ENCODE assay signal across 22 cellular contexts in genomic region chr18:13910501-13910900, GRCh38. TPM values are rescaled to one million over a fixed set of nuclear protein-coding genes. Genes with fewer than 3 reads are reported as not detected.
"Had no signal": no experiment of that assay in that cellular context is flagged by ENCODE, and none has a peak within 500 bp of the region (broad histone marks: within the 10 kb centered on the region; RNA-seq: fewer than 3 reads in every experiment).

No MANE protein-coding gene starts in this region.

- H3K9ac ChIP-seq: KMS-11 had no signal

- H3K27ac Mint-ChIP-seq: IgD-negative memory B cell had no signal

- H3K4me2 ChIP-seq: KMS-11 had no signal

- DNase-seq: Kasumi-1, MM.1S, NCI-H1048, NCI-H1105, NCI-H1436 treated with DMSO at 0.1 percent for 48 hours, NCI-H1694, NCI-H187 treated with DMSO at 0.1 percent for 48 hours, NCI-H2029 treated with DMSO at 0.1 percent for 48 hours, NCI-H2171 treated with DMSO at 0.1 percent for 48 hours, NCI-H510A, NCI-H524 treated with DMSO at 0.1 percent for 48 hours, NCI-H69, NCI-H774, RPMI8226, SHP77 had no signal

- H3K4me1 Mint-ChIP-seq: IgD-negative memory B cell had no signal

- H3K27ac ChIP-seq: HL-60, KMS-11 had no signal

- H3K4me3 Mint-ChIP-seq: IgD-negative memory B cell had no signal

- H3K4me3 ChIP-seq: K562 had no signal

- H3K27me3 Mint-ChIP-seq: IgD-negative memory B cell had no signal

- ATAC-seq: K562, SK-N-SH treated with all-trans-retinoic acid at 6 μM for 48 hours had no signal

RNA-seq across cellular contexts. Expression of gene MC2R, which starts 4.8 kb away (rescaled TPM):
- total RNA-seq: K562; M059J; T-helper 1 cell treated with Interleukin-12 subunit alpha and Interleukin-12 subunit beta and Interleukin-4 antibody, amounts not matched to agents 30 ng/mL and 1 ng/mL, for 36 hours had no signal
